ENCODE assay signal across 8 cellular contexts in genomic region chr2:6773007-6773693, GRCh38.
DNase-seq lines count a peak whose midpoint lies in the region; ATAC-seq, FAIRE-seq and TF ChIP-seq lines count a peak whose summit lies in the region.

No MANE protein-coding gene starts in this region.

- H3K4me1 ChIP-seq in HUES6 (ENCODE audit: control insufficient read depth, insufficient read depth, low read length): peaks cover 14% of the 10 kb centered on the region
- no peaks in the 10 kb centered on the region for H3K4me1 ChIP-seq in Peyer's patch
- no peaks in the 10 kb centered on the region for H3K4me1 ChIP-seq in parathyroid adenoma

- no peaks in the 10 kb centered on the region for H3K79me2 ChIP-seq in parathyroid adenoma

- peak overlapping the region; percentile 25 for H2AFZ ChIP-seq in parathyroid adenoma

- H3K36me3 ChIP-seq in HUES6 (ENCODE audit: control insufficient read depth, insufficient read depth, low read length) (no peaks in the 10 kb centered on the region), Peyer's patch (no peaks in the 10 kb centered on the region), parathyroid adenoma (ENCODE audit: control insufficient read depth, insufficient read depth, low read length) (no peaks in the 10 kb centered on the region)

- FAIRE-seq in frontal cortex (lab: Jason Lieb, UNC) (no peak), urothelium cell line (lab: Jason Lieb, UNC) (no peak)

- peak overlapping the region; percentile 57 for H3K4me2 ChIP-seq in parathyroid adenoma (ENCODE audit: low read length)

- TF ChIP-seq POLR2A in Peyer's patch (IDR thresholded peaks at IDR 0.05): no peak

- no peak overlapping the region for H3K9ac ChIP-seq in HUES6 (ENCODE audit: low read length)
- H3K9ac ChIP-seq in parathyroid adenoma: no peak overlapping the region

- peaks cover 4% of the 10 kb centered on the region for H3K9me3 ChIP-seq in HUES6 (ENCODE audit: control insufficient read depth, insufficient read depth, low read depth, low read length)
- no peaks in the 10 kb centered on the region for H3K9me3 ChIP-seq in Peyer's patch
- H3K9me3 ChIP-seq in parathyroid adenoma (ENCODE audit: control insufficient read depth, low read length): no peaks in the 10 kb centered on the region

- DNase-seq in Daoy (ENCODE audit: low read depth) (peak; percentile 45), Peyer's patch (peak; percentile 41 to 70 (median 69)), frontal cortex (ENCODE audit: low spot score in 2 of 2) (peak; percentile 48 to 69), urothelium cell line (ENCODE audit: low spot score) (peak; percentile 78)
- peak; percentile 49 to 55 for DNase-seq in activated T-helper 1 cell treated with anti-CD3 and anti-CD28 coated beads, Interleukin-2, amount 50 U/mL, for 16 hours (ENCODE audit: low read depth in 1 of 2, low spot score in 1 of 2)

- H3K27me3 ChIP-seq in HUES6 (ENCODE audit: control insufficient read depth, insufficient read depth, low read length): peaks cover 9% of the 10 kb centered on the region
- H3K27me3 ChIP-seq in Peyer's patch: no peaks in the 10 kb centered on the region
- no peaks in the 10 kb centered on the region for H3K27me3 ChIP-seq in parathyroid adenoma (ENCODE audit: control insufficient read depth, insufficient read depth, low read length)

- peak; percentile 49 to 84 (median 79) for TF ChIP-seq CTCF in Peyer's patch (IDR thresholded peaks at IDR 0.05)
- peak; percentile 90 for TF ChIP-seq CTCF in parathyroid adenoma (IDR thresholded peaks at IDR 0.05)

- ATAC-seq in GM21528 (IDR thresholded peaks at IDR 0.05; ENCODE audit: low FRiP score, unreplicated experiment): peak; percentile 93

- H3K4me3 ChIP-seq in HUES6 (ENCODE audit: low read depth, low read length) (peak overlapping the region; percentile 43), Peyer's patch (no peak overlapping the region), parathyroid adenoma (ENCODE audit: low read depth, low read length) (peak overlapping the region; percentile 19)

- H3K27ac ChIP-seq in HUES6 (ENCODE audit: low read depth, low read length) (no peak overlapping the region), Peyer's patch (no peak overlapping the region), parathyroid adenoma (no peak overlapping the region)

Comparison
In these comparisons a context has a peak if more than half of its experiments do, and no peak if none do; other contexts are left out.
1. H3K4me3 ChIP-seq: peak in HUES6 (single experiment) and parathyroid adenoma (single experiment); none in Peyer's patch (0 of 4).
2. Peak in every context shown above with its lines, with median percentiles within 50 percentile points of each other: DNase-seq.